ENCODE assay signal across 27 cellular contexts in genomic region chr12:130307859-130308258, GRCh38. TPM values are rescaled to one million over a fixed set of nuclear protein-coding genes. Genes with fewer than 3 reads are reported as not detected.
"Had no signal": no experiment of that assay in that cellular context is flagged by ENCODE, and none has a peak within 500 bp of the region (broad histone marks: within the 10 kb centered on the region; RNA-seq: fewer than 3 reads in every experiment).

No MANE protein-coding gene starts in this region.

- H3K9me3 ChIP-seq: colonic mucosa, esophagus squamous epithelium, gastrocnemius medialis, heart right ventricle, left lung, lower lobe of right lung, mucosa of descending colon had no signal

- H3K4me1 ChIP-seq: colonic mucosa, esophagus squamous epithelium, gastrocnemius medialis, heart right ventricle, left lung, lower lobe of right lung had no signal

- H3K27ac Mint-ChIP-seq: dendritic cell treated with granulocyte-macrophage colony-stimulating factor and Interleukin-4, amounts not matched to agents 40 ng/mL and 50 ng/mL, for 4 days; effector memory CD8-positive, alpha-beta T cell; mesothelial cell of epicardium had no signal

- H3K4me3 ChIP-seq: colonic mucosa, esophagus squamous epithelium, gastrocnemius medialis, heart right ventricle, left lung, lower lobe of right lung, mucosa of descending colon had no signal

- H3K9me3 Mint-ChIP-seq: dendritic cell treated with granulocyte-macrophage colony-stimulating factor and Interleukin-4, amounts not matched to agents 40 ng/mL and 50 ng/mL, for 4 days; mesothelial cell of epicardium had no signal

- H3K4me1 Mint-ChIP-seq: mesothelial cell of epicardium had no signal

- H3K36me3 Mint-ChIP-seq: mesothelial cell of epicardium had no signal

- H3K27me3 ChIP-seq: colonic mucosa, gastrocnemius medialis had no signal

- H3K27ac ChIP-seq: colonic mucosa, esophagus squamous epithelium, gastrocnemius medialis, heart right ventricle, left lung, lower lobe of right lung had no signal

- H3K27me3 Mint-ChIP-seq: dendritic cell treated with granulocyte-macrophage colony-stimulating factor and Interleukin-4, amounts not matched to agents 40 ng/mL and 50 ng/mL, for 4 days had no signal

- ATAC-seq: effector memory CD8-positive, alpha-beta T cell; gastrocnemius medialis; heart right ventricle; left lung; left ventricle myocardium superior; lower lobe of right lung; mucosa of descending colon had no signal

- H3K4me3 Mint-ChIP-seq: dendritic cell treated with granulocyte-macrophage colony-stimulating factor and Interleukin-4, amounts not matched to agents 40 ng/mL and 50 ng/mL, for 4 days; effector memory CD8-positive, alpha-beta T cell; mesothelial cell of epicardium had no signal

- DNase-seq: cerebellar nuclear complex; colonic mucosa; cortex of kidney; effector CD8-positive, alpha-beta T cell; effector memory CD8-positive, alpha-beta T cell; esophagus squamous epithelium; foreskin fibroblast; foreskin melanocyte; gastrocnemius medialis; glutamatergic neuron; head of caudate nucleus; heart right ventricle; hippocampal formation; left lung; left ventricle myocardium superior; lower lobe of right lung; mesenchymal stem cell; mucosa of descending colon had no signal

- H3K36me3 ChIP-seq: colonic mucosa, esophagus squamous epithelium, gastrocnemius medialis, heart right ventricle, left lung, lower lobe of right lung had no signal

RNA-seq across cellular contexts. Expression of gene PIWIL1, which starts 29.8 kb away (rescaled TPM):
- total RNA-seq: chondrocyte, colonic mucosa, endothelial cell of umbilical vein, epithelial cell of proximal tubule, gastrocnemius medialis, glomerular endothelial cell, heart right ventricle, left lung, left ventricle myocardium superior, lower lobe of right lung, lung microvascular endothelial cell, mesenteric fat pad, mesothelial cell of epicardium, myocyte had no signal
